ENCODE assay signal across 23 cellular contexts in genomic region chr4:185215261-185215660, GRCh38. TPM values are rescaled to one million over a fixed set of nuclear protein-coding genes. Genes with fewer than 3 reads are reported as not detected.
DNase-seq lines count a peak whose midpoint lies in the region; ATAC-seq, FAIRE-seq and TF ChIP-seq lines count a peak whose summit lies in the region.
"Had no signal": no experiment of that assay in that cellular context is flagged by ENCODE, and none has a peak within 500 bp of the region (broad histone marks: within the 10 kb centered on the region; RNA-seq: fewer than 3 reads in every experiment).

No MANE protein-coding gene starts in this region.

- TF ChIP-seq CTCF in HFFc6 (IDR thresholded peaks at IDR 0.05) (no peak), osteocyte (IDR thresholded peaks at IDR 0.05) (no peak)

- H3K4me2 ChIP-seq in BLaER1: peak overlapping the region; percentile 26; the same call in 1 of the 2 replicates

- no peak overlapping the region for H3K9ac ChIP-seq in BLaER1

- no peak for DNase-seq in HFFc6
- peak; percentile 51 for DNase-seq in astrocyte of the hippocampus (ENCODE audit: low read depth, low spot score)
- no peak for DNase-seq in osteocyte (ENCODE audit: extremely low spot score, unreplicated experiment)
- no peak for DNase-seq in C1 segment of cervical spinal cord (lab: John Stamatoyannopoulos, UW)
- no peak for DNase-seq in hepatic stellate cell (ENCODE audit: low spot score)
- DNase-seq in urothelium cell line (ENCODE audit: low spot score): no peak
- DNase-seq: activated CD4-positive, alpha-beta memory T cell treated with anti-CD3 and anti-CD28 coated beads, Interleukin-2, amount 10 ng/mL, durations not matched to agents 7 days and 5 days; activated naive CD4-positive, alpha-beta T cell; activated T-cell treated with anti-CD3 and anti-CD28 coated beads, Interleukin-2, amount 50 U/mL, for 1 hour; amniotic stem cell; gastrocnemius medialis; kidney glomerular epithelial cell; mesenchymal stem cell; NCI-H2029 treated with DMSO at 0.1 percent for 48 hours; occipital lobe; SJCRH30; stimulated activated CD4-positive, alpha-beta T cell treated with anti-CD3 and anti-CD28 coated beads, Interleukin-12 subunit alpha, Interleukin-12 subunit beta, amount 100 ng/mL, for 4 hours; WERI-Rb-1 had no signal

- H3K4me3 ChIP-seq in BLaER1: no peak overlapping the region
- H3K4me3 ChIP-seq: cardiac muscle cell, gastrocnemius medialis, SJCRH30 had no signal

- H3K36me3 Mint-ChIP-seq in HFFc6 (ENCODE audit: low read depth): no peaks in the 10 kb centered on the region
- peaks cover 1% of the 10 kb centered on the region for H3K36me3 Mint-ChIP-seq in osteocyte (ENCODE audit: unreplicated experiment)

- H3K4me1 Mint-ChIP-seq in HFFc6 (ENCODE audit: low read depth) (peaks cover 70% of the 10 kb centered on the region), osteocyte (ENCODE audit: unreplicated experiment) (peaks cover 51% of the 10 kb centered on the region)

- H3K27ac Mint-ChIP-seq in HFFc6 (peak overlapping the region; percentile 46; the same call in 1 of the 2 replicates), osteocyte (ENCODE audit: unreplicated experiment) (peak overlapping the region; percentile 57)
- H3K27ac Mint-ChIP-seq: activated CD4-positive, alpha-beta memory T cell treated with anti-CD3 and anti-CD28 coated beads, Interleukin-2, amount 10 ng/mL, durations not matched to agents 7 days and 5 days had no signal

- peaks cover 88% of the 10 kb centered on the region for H3K4me1 ChIP-seq in BLaER1
- H3K4me1 ChIP-seq: SJCRH30 had no signal

- no peaks in the 10 kb centered on the region for H3K9me3 Mint-ChIP-seq in HFFc6
- no peaks in the 10 kb centered on the region for H3K9me3 Mint-ChIP-seq in osteocyte (ENCODE audit: unreplicated experiment)
- H3K9me3 Mint-ChIP-seq: activated CD4-positive, alpha-beta memory T cell treated with anti-CD3 and anti-CD28 coated beads, Interleukin-2, amount 10 ng/mL, durations not matched to agents 7 days and 5 days had no signal

- peaks cover 57% of the 10 kb centered on the region for H4K20me1 ChIP-seq in BLaER1

- no peak overlapping the region for H3K27ac ChIP-seq in BLaER1
- H3K27ac ChIP-seq: cardiac muscle cell, epithelial cell of prostate, gastrocnemius medialis, SJCRH30, WERI-Rb-1 had no signal

- no peak for FAIRE-seq in urothelium cell line (lab: Jason Lieb, UNC)

- no peaks in the 10 kb centered on the region for H3K9me3 ChIP-seq in BLaER1
- H3K9me3 ChIP-seq: gastrocnemius medialis, SJCRH30 had no signal

- H3K4me3 Mint-ChIP-seq in HFFc6: no peak overlapping the region; the same call in 1 of the 2 replicates
- H3K4me3 Mint-ChIP-seq in osteocyte (ENCODE audit: unreplicated experiment): no peak overlapping the region
- H3K4me3 Mint-ChIP-seq: activated CD4-positive, alpha-beta memory T cell treated with anti-CD3 and anti-CD28 coated beads, Interleukin-2, amount 10 ng/mL, durations not matched to agents 7 days and 5 days had no signal

- no peaks in the 10 kb centered on the region for H3K36me3 ChIP-seq in BLaER1
- H3K36me3 ChIP-seq: cardiac muscle cell, gastrocnemius medialis, SJCRH30, WERI-Rb-1 had no signal

- peaks cover 3% of the 10 kb centered on the region for H3K27me3 Mint-ChIP-seq in HFFc6 (ENCODE audit: insufficient read depth)
- H3K27me3 Mint-ChIP-seq in osteocyte (ENCODE audit: unreplicated experiment): no peaks in the 10 kb centered on the region

- no peak for ATAC-seq in HG03039 (IDR thresholded peaks at IDR 0.05; ENCODE audit: unreplicated experiment)
- ATAC-seq: gastrocnemius medialis, Panc1 had no signal

- H3K27me3 ChIP-seq in BLaER1: 0 out of 2 replicates have a peak, but pooled peaks cover 8% of the 10 kb centered on the region
- H3K27me3 ChIP-seq: cardiac muscle cell, gastrocnemius medialis, SJCRH30 had no signal

RNA-seq across cellular contexts. Expression of gene SNX25, which starts 5.9 kb away (rescaled TPM):
- total RNA-seq in HFFc6 (2021; fragmentation: NEBNext Ultra II Directional; extraction: Animal tissue kit (Norgen Biotek cat#: 25700)): 10 to 100 TPM; 19.4 to 40.2 (median 24.8) TPM
- total RNA-seq in osteocyte: 44.4 and 46.0 TPM in 2 replicates

RNA-seq across cellular contexts. Expression of gene CFAP97, which starts 11.5 kb away (rescaled TPM):
- 10 to 100 TPM; 35.0 to 44.0 (median 41.0) TPM for total RNA-seq in HFFc6 (2021; fragmentation: NEBNext Ultra II Directional; extraction: Animal tissue kit (Norgen Biotek cat#: 25700))
- 45.8 and 54.0 TPM in 2 replicates for total RNA-seq in osteocyte
